In the genomic region with DNA sequence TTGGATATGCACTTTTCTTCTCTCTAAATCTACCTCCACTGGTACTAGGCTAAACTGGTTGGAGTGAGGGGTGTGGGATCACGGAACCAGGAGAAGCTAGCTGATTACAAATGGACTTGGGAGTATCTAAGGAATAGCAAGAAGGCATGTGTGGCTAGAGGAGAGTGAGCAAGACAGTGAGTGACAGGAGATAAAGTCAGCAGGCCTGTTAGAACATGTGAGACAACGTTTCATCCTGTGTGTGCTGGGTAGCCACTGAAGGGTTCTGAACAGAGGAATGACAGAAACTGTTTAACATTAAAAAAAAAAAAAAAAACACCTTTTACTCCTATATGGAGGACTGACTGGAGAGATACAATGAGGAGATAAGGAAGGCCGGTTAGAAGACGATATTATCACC, we compare ENCODE assay signal across 14 cellular contexts.
"Had no signal": no experiment of that assay in that cellular context is flagged by ENCODE, and none has a peak within 500 bp of the region (broad histone marks: within the 10 kb centered on the region; RNA-seq: fewer than 3 reads in every experiment).

No MANE protein-coding gene starts in this region.

- H3K27ac ChIP-seq: epithelial cell of prostate had no signal

- H3K4me3 ChIP-seq: stomach had no signal

- H3K27me3 ChIP-seq: stomach had no signal

- DNase-seq: activated CD4-positive, alpha-beta memory T cell treated with anti-CD3 and anti-CD28 coated beads for 36 hours; activated CD4-positive, CD25-positive, alpha-beta regulatory T cell treated with anti-CD3 and anti-CD28 coated beads, Interleukin-2, amount 50 U/mL, for 72 hours; activated naive CD8-positive, alpha-beta T cell treated with anti-CD3 and anti-CD28 coated beads, Interleukin-2, amount 10 ng/mL, durations not matched to agents 7 days and 5 days; activated T-cell treated with anti-CD3 and anti-CD28 coated beads, Interleukin-2, amount 50 U/mL, for 48 hours; aorta; caudate nucleus; effector memory CD4-positive, alpha-beta T cell; immature natural killer cell; left cardiac atrium; nephron progenitor cell; retina; small intestine; stomach had no signal

- H3K36me3 ChIP-seq: stomach had no signal
